22 cellular contexts compared by ENCODE assay signal in the genomic region with DNA sequence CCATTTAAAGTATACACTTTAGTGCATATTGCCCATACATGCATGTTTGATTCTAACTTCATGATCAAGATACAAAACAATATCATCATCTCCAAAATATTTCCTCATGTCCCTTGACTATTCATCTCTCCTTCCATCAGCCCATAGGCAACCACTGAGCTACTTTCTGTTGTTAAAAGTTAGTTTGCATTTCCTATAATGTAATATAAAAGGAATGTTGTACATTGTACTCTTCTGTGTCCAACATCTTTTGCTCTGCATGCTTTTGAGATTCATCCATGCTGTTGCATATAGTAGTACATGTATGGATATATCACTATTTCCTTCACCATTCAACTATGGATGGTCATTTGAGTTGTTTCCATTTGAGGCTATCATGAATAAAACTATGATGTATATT.
"Had no signal": no experiment of that assay in that cellular context is flagged by ENCODE, and none has a peak within 500 bp of the region (broad histone marks: within the 10 kb centered on the region; RNA-seq: fewer than 3 reads in every experiment).

No MANE protein-coding gene starts in this region.

- H3K27me3 Mint-ChIP-seq: stimulated activated memory B cell treated with anti-CD40 and anti-IgM and Interleukin-4, amounts not matched to agents 10 μg/mL and 1 μg/mL and 100 μg/mL, for 72 hours had no signal

- FAIRE-seq: endothelial cell of umbilical vein had no signal

- H3K4me1 Mint-ChIP-seq: stimulated activated memory B cell treated with anti-CD40 and anti-IgM and Interleukin-4, amounts not matched to agents 10 μg/mL and 1 μg/mL and 100 μg/mL, for 72 hours had no signal

- ATAC-seq: heart left ventricle; left lobe of liver; naive thymus-derived CD4-positive, alpha-beta T cell; psoas muscle; right lobe of liver; stimulated activated memory B cell treated with anti-CD40 and anti-IgM and Interleukin-4, amounts not matched to agents 10 μg/mL and 1 μg/mL and 100 μg/mL, for 72 hours; upper lobe of right lung had no signal

- H3K4me3 ChIP-seq: colonic mucosa, heart left ventricle, psoas muscle, right lobe of liver, spleen, tibial nerve, upper lobe of right lung had no signal

- H3K36me3 Mint-ChIP-seq: naive thymus-derived CD4-positive, alpha-beta T cell; stimulated activated memory B cell treated with anti-CD40 and anti-IgM and Interleukin-4, amounts not matched to agents 10 μg/mL and 1 μg/mL and 100 μg/mL, for 72 hours had no signal

- H3K4me3 Mint-ChIP-seq: endodermal cell; naive thymus-derived CD4-positive, alpha-beta T cell; nephron progenitor cell; stimulated activated memory B cell treated with anti-CD40 and anti-IgM and Interleukin-4, amounts not matched to agents 10 μg/mL and 1 μg/mL and 100 μg/mL, for 72 hours; stimulated activated naive CD8-positive, alpha-beta T cell treated with anti-CD3 and anti-CD28 coated beads, Interleukin-15, Interleukin-2, amounts not matched to agents 100 ng/mL and 50 ng/mL, for 24 hours had no signal

- H3K4me1 ChIP-seq: colonic mucosa, psoas muscle, right lobe of liver, spleen, upper lobe of right lung had no signal

- H3K36me3 ChIP-seq: colonic mucosa, heart left ventricle, neutrophil, right lobe of liver, spleen, tibial nerve, upper lobe of right lung had no signal

- H3K27ac ChIP-seq: colonic mucosa, heart left ventricle, neutrophil, psoas muscle, right lobe of liver, spleen, tibial nerve, upper lobe of right lung had no signal

- H3K27ac Mint-ChIP-seq: endodermal cell; naive thymus-derived CD4-positive, alpha-beta T cell; nephron progenitor cell; stimulated activated memory B cell treated with anti-CD40 and anti-IgM and Interleukin-4, amounts not matched to agents 10 μg/mL and 1 μg/mL and 100 μg/mL, for 72 hours; stimulated activated naive CD8-positive, alpha-beta T cell treated with anti-CD3 and anti-CD28 coated beads, Interleukin-15, Interleukin-2, amounts not matched to agents 100 ng/mL and 50 ng/mL, for 24 hours had no signal

- DNase-seq: colonic mucosa; effector CD4-positive, alpha-beta T cell; endodermal cell; heart left ventricle; hippocampal formation; mammary epithelial cell; naive thymus-derived CD4-positive, alpha-beta T cell; nephron progenitor cell; psoas muscle; retina; right lobe of liver; spleen; stimulated activated CD4-positive, alpha-beta T cell treated with anti-CD3 and anti-CD28 coated beads, Interleukin-15, amount 100 ng/mL, for 24 hours; stimulated activated CD4-positive, alpha-beta T cell treated with anti-CD3 and anti-CD28 coated beads, Interleukin-1b, Interleukin-23, amount 100 ng/mL, for 48 hours; stimulated activated CD4-positive, alpha-beta T cell treated with anti-CD3 and anti-CD28 coated beads, Interleukin-4, amount 100 ng/mL, for 24 hours; upper lobe of right lung had no signal

- H3K27me3 ChIP-seq: colonic mucosa, heart left ventricle, neutrophil, right lobe of liver, spleen, tibial nerve, upper lobe of right lung had no signal

- H3K9me3 ChIP-seq: colonic mucosa, neutrophil, psoas muscle, right lobe of liver, spleen, tibial nerve, upper lobe of right lung had no signal

- H3K9me3 Mint-ChIP-seq: endodermal cell; naive thymus-derived CD4-positive, alpha-beta T cell; nephron progenitor cell; stimulated activated memory B cell treated with anti-CD40 and anti-IgM and Interleukin-4, amounts not matched to agents 10 μg/mL and 1 μg/mL and 100 μg/mL, for 72 hours; stimulated activated naive CD8-positive, alpha-beta T cell treated with anti-CD3 and anti-CD28 coated beads, Interleukin-15, Interleukin-2, amounts not matched to agents 100 ng/mL and 50 ng/mL, for 24 hours had no signal
